14 cellular contexts compared by ENCODE assay signal in the genomic region with DNA sequence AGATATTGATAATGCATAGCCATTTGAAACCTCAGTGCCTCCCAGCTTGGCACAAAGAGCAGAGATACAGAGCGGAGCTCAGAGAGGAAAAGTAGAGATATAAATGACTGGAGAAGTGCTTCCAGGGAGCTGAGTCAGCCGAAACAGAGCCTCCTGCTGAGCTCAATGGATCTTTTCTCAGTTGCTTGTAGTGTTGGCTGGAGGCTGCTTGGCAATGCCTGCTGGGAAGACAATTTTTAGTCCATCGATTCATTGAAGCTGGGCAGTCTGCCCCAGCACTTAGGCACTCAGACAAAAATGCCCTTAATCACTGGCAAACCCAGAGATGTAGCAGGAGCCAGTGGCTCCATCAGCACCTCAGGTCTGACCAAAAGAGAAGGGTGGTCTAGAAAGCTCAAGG.
DNase-seq lines count a peak whose midpoint lies in the region; ATAC-seq and TF ChIP-seq lines count a peak whose summit lies in the region.
"Had no signal": no experiment of that assay in that cellular context is flagged by ENCODE, and none has a peak within 500 bp of the region (broad histone marks: within the 10 kb centered on the region; RNA-seq: fewer than 3 reads in every experiment).

No MANE protein-coding gene starts in this region.

- DNase-seq in Right ventricle myocardium inferior (ENCODE audit: missing footprints) (peak; percentile 34), cardiac septum (ENCODE audit: low spot score) (no peak), epithelial cell of esophagus (ENCODE audit: low read depth) (peak; percentile 22), kidney tubule cell (ENCODE audit: low spot score) (peak; percentile 13), aorta (peak; percentile 65 to 79)
- no peak for DNase-seq in activated naive CD8-positive, alpha-beta T cell treated with anti-CD3 and anti-CD28 coated beads for 36 hours
- DNase-seq in effector CD8-positive, alpha-beta T cell (lab: John Stamatoyannopoulos, UW), result no peak
- DNase-seq: activated naive CD4-positive, alpha-beta T cell treated with anti-CD3 and anti-CD28 coated beads for 36 hours; DMS79; NCI-H2107; uterus had no signal

- no peaks in the 10 kb centered on the region for H3K36me3 ChIP-seq in aorta (ENCODE audit: control insufficient read depth in 1 of 2, insufficient read depth in 2 of 2, low read length in 1 of 2)
- H3K36me3 ChIP-seq: uterus had no signal

- peak; percentile 71 for ATAC-seq in Right ventricle myocardium inferior
- peak; percentile 85 for ATAC-seq in aorta (ENCODE audit: low FRiP score)
- no peak for ATAC-seq in GM21381 (IDR thresholded peaks at IDR 0.05; ENCODE audit: unreplicated experiment)
- ATAC-seq: left lobe of liver had no signal

- H3K4me3 ChIP-seq in epithelial cell of esophagus (ENCODE audit: low read length), result no peak overlapping the region
- H3K4me3 ChIP-seq in aorta (ENCODE audit: low read length in 2 of 2), result no peak overlapping the region
- H3K4me3 ChIP-seq: uterus had no signal

- H3K27me3 Mint-ChIP-seq in activated naive CD8-positive, alpha-beta T cell treated with anti-CD3 and anti-CD28 coated beads for 36 hours, result peaks cover 5% of the 10 kb centered on the region
- H3K27me3 Mint-ChIP-seq: IgD-negative memory B cell had no signal

- no peak overlapping the region for H3K4me3 Mint-ChIP-seq in activated naive CD8-positive, alpha-beta T cell treated with anti-CD3 and anti-CD28 coated beads for 36 hours
- H3K4me3 Mint-ChIP-seq: activated naive CD4-positive, alpha-beta T cell treated with anti-CD3 and anti-CD28 coated beads for 36 hours; IgD-negative memory B cell had no signal

- H3K9me3 Mint-ChIP-seq in activated naive CD8-positive, alpha-beta T cell treated with anti-CD3 and anti-CD28 coated beads for 36 hours, result no peaks in the 10 kb centered on the region
- H3K9me3 Mint-ChIP-seq: activated naive CD4-positive, alpha-beta T cell treated with anti-CD3 and anti-CD28 coated beads for 36 hours had no signal

- intact Hi-C loops in Right ventricle myocardium inferior (cut with DNase I) (no loop called here), cardiac septum (cut with DNase I) (loop anchor here (5.0 to 10.0 kb wide), 2 partner anchors 68 to 285 kb away; no protein-coding TSS in a partner anchor), aorta (cut with DNase I) (loop anchor here (5.0 to 10.0 kb wide), 4 partner anchors 62 to 655 kb away; no protein-coding TSS in a partner anchor)

- 2 to 7% methylated on average over 3 of the region's 3 CpGs for WGBS in aorta, 2 donors

- peak overlapping the region; percentile 44 to 83 for H3K27ac ChIP-seq in aorta (ENCODE audit: low read depth in 1 of 2, low read length in 2 of 2)
- H3K27ac ChIP-seq: uterus had no signal

- H3K4me1 ChIP-seq in aorta (ENCODE audit: control insufficient read depth in 1 of 2, insufficient read depth in 2 of 2, low read length in 2 of 2), result peaks cover 0 to 4% of the 10 kb centered on the region in 2 donors
- H3K4me1 ChIP-seq: uterus had no signal

- peaks cover 7% of the 10 kb centered on the region for H3K4me1 Mint-ChIP-seq in activated naive CD8-positive, alpha-beta T cell treated with anti-CD3 and anti-CD28 coated beads for 36 hours

- H3K36me3 Mint-ChIP-seq in activated naive CD8-positive, alpha-beta T cell treated with anti-CD3 and anti-CD28 coated beads for 36 hours, result no peaks in the 10 kb centered on the region

- TF ChIP-seq CTCF in epithelial cell of esophagus (IDR thresholded peaks at IDR 0.05; ENCODE audit: insufficient read depth, low read depth, low read length, missing control alignments), result no peak

- no peaks in the 10 kb centered on the region for H3K9me3 ChIP-seq in aorta (ENCODE audit: control insufficient read depth, low read length)
- H3K9me3 ChIP-seq: uterus had no signal

- H3K27ac Mint-ChIP-seq in activated naive CD8-positive, alpha-beta T cell treated with anti-CD3 and anti-CD28 coated beads for 36 hours, result no peak overlapping the region
- H3K27ac Mint-ChIP-seq: activated naive CD4-positive, alpha-beta T cell treated with anti-CD3 and anti-CD28 coated beads for 36 hours; IgD-negative memory B cell had no signal

- H3K27me3 ChIP-seq in aorta (ENCODE audit: control insufficient read depth in 1 of 2, insufficient read depth in 2 of 2, low read length in 1 of 2), result no peaks in the 10 kb centered on the region
- H3K27me3 ChIP-seq: uterus had no signal

Comparison
In these comparisons a context has a peak if more than half of its experiments do, and no peak if none do; other contexts are left out.
1. DNase-seq: peak in Right ventricle myocardium inferior (single experiment), epithelial cell of esophagus (single experiment), kidney tubule cell (single experiment) and aorta (2 of 2); none in cardiac septum (single experiment), activated naive CD8-positive, alpha-beta T cell treated with anti-CD3 and anti-CD28 coated beads for 36 hours (single experiment) and effector CD8-positive, alpha-beta T cell (single experiment).